14 cellular contexts compared by ENCODE assay signal in the genomic region with DNA sequence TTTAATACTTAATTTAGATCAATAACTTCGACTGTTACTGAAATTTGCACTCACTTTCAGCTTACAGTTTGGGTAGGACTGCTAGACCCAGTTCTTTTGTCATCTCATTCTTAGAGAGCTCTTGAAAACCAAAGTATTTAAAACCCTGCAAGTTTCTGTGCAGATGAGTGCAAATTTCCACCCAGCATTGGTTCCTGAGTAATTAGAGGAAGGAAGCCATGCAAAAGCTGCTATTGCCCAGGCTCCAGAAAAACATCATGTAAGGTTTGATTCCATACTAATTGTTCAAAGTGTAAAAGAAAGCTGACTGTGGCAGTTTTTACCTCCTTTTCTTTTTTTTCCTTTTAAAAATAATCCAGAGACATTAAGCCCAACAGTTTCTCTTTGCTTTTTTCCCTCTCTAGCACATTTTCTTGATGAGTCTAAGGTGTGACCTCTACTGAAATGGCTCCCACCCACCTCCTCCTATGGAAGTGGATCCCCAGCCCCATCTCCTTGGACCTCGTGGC. TPM values are rescaled to one million over a fixed set of nuclear protein-coding genes. Genes with fewer than 3 reads are reported as not detected.
A peak's percentile ranks its signal among the peaks of the same experiment; 100 is the strongest.
DNase-seq lines count a peak whose midpoint lies in the region; ATAC-seq and TF ChIP-seq lines count a peak whose summit lies in the region.
"Had no signal": no experiment of that assay in that cellular context is flagged by ENCODE, and none has a peak within 500 bp of the region (broad histone marks: within the 10 kb centered on the region; RNA-seq: fewer than 3 reads in every experiment).

No MANE protein-coding gene starts in this region.

- intact Hi-C loops in Right ventricle myocardium superior (cut with DNase I) (no loop called here), colonic mucosa (cut with DNase I) (no loop called here), uterus (cut with DNase I; ENCODE audit: low total_unique reads) (no loop called here)

- H3K9me3 ChIP-seq in right atrium auricular region (no peaks in the 10 kb centered on the region), colonic mucosa (no peaks in the 10 kb centered on the region), neutrophil (no peaks in the 10 kb centered on the region), uterus (no peaks in the 10 kb centered on the region)

- H3K27me3 ChIP-seq in right atrium auricular region (no peaks in the 10 kb centered on the region), colonic mucosa (no peaks in the 10 kb centered on the region), neutrophil (no peaks in the 10 kb centered on the region), uterus (no peaks in the 10 kb centered on the region)

- H3K4me1 Mint-ChIP-seq in WTC11: peaks cover 59% of the 10 kb centered on the region

- ATAC-seq in Right ventricle myocardium superior (ENCODE audit: poor library complexity) (no peak), HG03139 (IDR thresholded peaks at IDR 0.05; ENCODE audit: unreplicated experiment) (no peak), WTC11 (no peak)

- POLR2A ChIA-PET in WTC11 (lab: Charles Lee): no interaction called here

- H3K4me1 ChIP-seq in right atrium auricular region (peaks cover 0 to 91% of the 10 kb centered on the region in 2 donors), colonic mucosa (peaks cover 21% of the 10 kb centered on the region), neutrophil (ENCODE audit: control insufficient read depth in 1 of 2, insufficient read depth in 1 of 2, low read depth in 1 of 2, low read length in 1 of 2) (peaks cover 28 to 29% of the 10 kb centered on the region in 2 experiments), uterus (peaks cover 0 to 4% of the 10 kb centered on the region in 2 donors)

- peaks cover 66% of the 10 kb centered on the region for H3K36me3 ChIP-seq in right atrium auricular region
- H3K36me3 ChIP-seq in colonic mucosa: no peaks in the 10 kb centered on the region
- peaks cover 92% of the 10 kb centered on the region for H3K36me3 ChIP-seq in neutrophil
- no peaks in the 10 kb centered on the region for H3K36me3 ChIP-seq in uterus

- H3K27ac ChIP-seq in right atrium auricular region (peak overlapping the region; percentile 93 to 95), colonic mucosa (peak overlapping the region; percentile 84), neutrophil (peak overlapping the region; percentile 81), uterus (peak overlapping the region; percentile 29 to 71)

- CTCF ChIA-PET in WTC11 (lab: Charles Lee): interaction anchor here (0.6 to 3.5 kb wide), 3 partner anchors 11 to 61 kb away, joined by 3 to 16 read pairs (median 4); no protein-coding TSS in a partner anchor

- DNase-seq in right atrium auricular region (ENCODE audit: low spot score) (no peak), Right ventricle myocardium superior (no peak), colonic mucosa (no peak), uterus (no peak), GM03348 (ENCODE audit: low spot score) (no peak), WTC11 (ENCODE audit: low spot score) (no peak)
- DNase-seq: activated naive CD4-positive, alpha-beta T cell; DND-41; NCI-H226; nephron progenitor cell; stimulated activated CD4-positive, alpha-beta T cell treated with anti-CD3 and anti-CD28 coated beads, Interleukin-12 subunit alpha, Interleukin-12 subunit beta, amount 100 ng/mL, for 4 hours; T-helper 2 cell had no signal

- no peak for TF ChIP-seq POLR2A in uterus (IDR thresholded peaks at IDR 0.05)

- peaks cover 12% of the 10 kb centered on the region for H3K36me3 Mint-ChIP-seq in WTC11

- H3K4me3 Mint-ChIP-seq in WTC11: no peak overlapping the region
- H3K4me3 Mint-ChIP-seq: nephron progenitor cell had no signal

- H3K27me3 Mint-ChIP-seq in WTC11 (ENCODE audit: low read depth): no peaks in the 10 kb centered on the region; the same call in 1 of the 2 replicates

- peak overlapping the region in 1 of 2 donors; percentile 23 for H3K9ac ChIP-seq in colonic mucosa (ENCODE audit: low read depth in 2 of 2, low read length in 2 of 2)

- no peak overlapping the region for H3K4me3 ChIP-seq in right atrium auricular region
- no peak overlapping the region for H3K4me3 ChIP-seq in colonic mucosa
- no peak overlapping the region for H3K4me3 ChIP-seq in neutrophil (ENCODE audit: low read depth in 1 of 2, low read length in 1 of 2)
- H3K4me3 ChIP-seq in uterus: no peak overlapping the region

- no peaks in the 10 kb centered on the region for H3K9me3 Mint-ChIP-seq in WTC11
- H3K9me3 Mint-ChIP-seq: nephron progenitor cell had no signal

- TF ChIP-seq CTCF in right atrium auricular region (IDR thresholded peaks at IDR 0.05) (no peak), colonic mucosa (IDR thresholded peaks at IDR 0.05) (no peak), neutrophil (IDR thresholded peaks at IDR 0.05) (no peak), uterus (IDR thresholded peaks at IDR 0.05) (no peak), WTC11 (IDR thresholded peaks at IDR 0.05) (no peak)

- no peak overlapping the region for H3K27ac Mint-ChIP-seq in WTC11

TF ChIP-seq in WTC11, 78 proteins besides CTCF, POLR2A, EP300 and RAD21:
- TF ChIP-seq, protein P1, sequence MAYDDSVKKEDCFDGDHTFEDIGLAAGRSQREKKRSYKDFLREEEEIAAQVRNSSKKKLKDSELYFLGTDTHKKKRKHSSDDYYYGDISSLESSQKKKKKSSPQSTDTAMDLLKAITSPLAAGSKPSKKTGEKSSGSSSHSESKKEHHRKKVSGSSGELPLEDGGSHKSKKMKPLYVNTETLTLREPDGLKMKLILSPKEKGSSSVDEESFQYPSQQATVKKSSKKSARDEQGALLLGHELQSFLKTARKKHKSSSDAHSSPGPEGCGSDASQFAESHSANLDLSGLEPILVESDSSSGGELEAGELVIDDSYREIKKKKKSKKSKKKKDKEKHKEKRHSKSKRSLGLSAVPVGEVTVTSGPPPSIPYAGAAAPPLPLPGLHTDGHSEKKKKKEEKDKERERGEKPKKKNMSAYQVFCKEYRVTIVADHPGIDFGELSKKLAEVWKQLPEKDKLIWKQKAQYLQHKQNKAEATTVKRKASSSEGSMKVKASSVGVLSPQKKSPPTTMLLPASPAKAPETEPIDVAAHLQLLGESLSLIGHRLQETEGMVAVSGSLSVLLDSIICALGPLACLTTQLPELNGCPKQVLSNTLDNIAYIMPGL (CRISPR knock-in tag; IDR thresholded peaks at IDR 0.05): no peak
- TF ChIP-seq FOXP1 (CRISPR knock-in tag; IDR thresholded peaks at IDR 0.05; ENCODE audit: borderline replicate concordance): no peak
- TF ChIP-seq, protein P2, sequence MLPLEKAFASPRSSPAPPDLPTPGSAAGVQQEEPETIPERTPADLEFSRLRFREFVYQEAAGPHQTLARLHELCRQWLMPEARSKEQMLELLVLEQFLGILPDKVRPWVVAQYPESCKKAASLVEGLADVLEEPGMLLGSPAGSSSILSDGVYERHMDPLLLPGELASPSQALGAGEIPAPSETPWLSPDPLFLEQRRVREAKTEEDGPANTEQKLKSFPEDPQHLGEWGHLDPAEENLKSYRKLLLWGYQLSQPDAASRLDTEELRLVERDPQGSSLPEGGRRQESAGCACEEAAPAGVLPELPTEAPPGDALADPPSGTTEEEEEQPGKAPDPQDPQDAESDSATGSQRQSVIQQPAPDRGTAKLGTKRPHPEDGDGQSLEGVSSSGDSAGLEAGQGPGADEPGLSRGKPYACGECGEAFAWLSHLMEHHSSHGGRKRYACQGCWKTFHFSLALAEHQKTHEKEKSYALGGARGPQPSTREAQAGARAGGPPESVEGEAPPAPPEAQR (CRISPR knock-in tag; IDR thresholded peaks at IDR 0.05): no peak
- no peak for TF ChIP-seq PRRX2 (CRISPR knock-in tag; IDR thresholded peaks at IDR 0.05)
- TF ChIP-seq ATF1 (CRISPR knock-in tag; IDR thresholded peaks at IDR 0.05): no peak
- no peak for TF ChIP-seq FOXK1 (CRISPR knock-in tag; IDR thresholded peaks at IDR 0.05)
- no peak for TF ChIP-seq GTF2I (CRISPR knock-in tag; conservative IDR thresholded peaks at IDR 0.05)
- no peak for TF ChIP-seq ELF4 (CRISPR knock-in tag; IDR thresholded peaks at IDR 0.05; ENCODE audit: low read depth)
- TF ChIP-seq, protein P3, sequence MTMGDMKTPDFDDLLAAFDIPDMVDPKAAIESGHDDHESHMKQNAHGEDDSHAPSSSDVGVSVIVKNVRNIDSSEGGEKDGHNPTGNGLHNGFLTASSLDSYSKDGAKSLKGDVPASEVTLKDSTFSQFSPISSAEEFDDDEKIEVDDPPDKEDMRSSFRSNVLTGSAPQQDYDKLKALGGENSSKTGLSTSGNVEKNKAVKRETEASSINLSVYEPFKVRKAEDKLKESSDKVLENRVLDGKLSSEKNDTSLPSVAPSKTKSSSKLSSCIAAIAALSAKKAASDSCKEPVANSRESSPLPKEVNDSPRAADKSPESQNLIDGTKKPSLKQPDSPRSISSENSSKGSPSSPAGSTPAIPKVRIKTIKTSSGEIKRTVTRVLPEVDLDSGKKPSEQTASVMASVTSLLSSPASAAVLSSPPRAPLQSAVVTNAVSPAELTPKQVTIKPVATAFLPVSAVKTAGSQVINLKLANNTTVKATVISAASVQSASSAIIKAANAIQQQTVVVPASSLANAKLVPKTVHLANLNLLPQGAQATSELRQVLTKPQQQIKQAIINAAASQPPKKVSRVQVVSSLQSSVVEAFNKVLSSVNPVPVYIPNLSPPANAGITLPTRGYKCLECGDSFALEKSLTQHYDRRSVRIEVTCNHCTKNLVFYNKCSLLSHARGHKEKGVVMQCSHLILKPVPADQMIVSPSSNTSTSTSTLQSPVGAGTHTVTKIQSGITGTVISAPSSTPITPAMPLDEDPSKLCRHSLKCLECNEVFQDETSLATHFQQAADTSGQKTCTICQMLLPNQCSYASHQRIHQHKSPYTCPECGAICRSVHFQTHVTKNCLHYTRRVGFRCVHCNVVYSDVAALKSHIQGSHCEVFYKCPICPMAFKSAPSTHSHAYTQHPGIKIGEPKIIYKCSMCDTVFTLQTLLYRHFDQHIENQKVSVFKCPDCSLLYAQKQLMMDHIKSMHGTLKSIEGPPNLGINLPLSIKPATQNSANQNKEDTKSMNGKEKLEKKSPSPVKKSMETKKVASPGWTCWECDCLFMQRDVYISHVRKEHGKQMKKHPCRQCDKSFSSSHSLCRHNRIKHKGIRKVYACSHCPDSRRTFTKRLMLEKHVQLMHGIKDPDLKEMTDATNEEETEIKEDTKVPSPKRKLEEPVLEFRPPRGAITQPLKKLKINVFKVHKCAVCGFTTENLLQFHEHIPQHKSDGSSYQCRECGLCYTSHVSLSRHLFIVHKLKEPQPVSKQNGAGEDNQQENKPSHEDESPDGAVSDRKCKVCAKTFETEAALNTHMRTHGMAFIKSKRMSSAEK (CRISPR knock-in tag; IDR thresholded peaks at IDR 0.05; ENCODE audit: borderline replicate concordance): no peak

RNA-seq across cellular contexts. Expression of a gene that starts 30.3 kb away (rescaled TPM):
- total RNA-seq in right atrium auricular region: 100 to 1,000 TPM; 115 to 118 TPM
- 59.4 TPM for total RNA-seq in Right ventricle myocardium superior
- total RNA-seq in colonic mucosa: 10 to 100 TPM; 71.5 to 86.7 TPM
- 100 to 1,000 TPM in 1 of 4 donors, 10 to 100 TPM in 3; 27.4 to 117 (median 54.2) TPM for total RNA-seq in uterus
- 26.2 to 29.7 TPM (median 29.5 TPM) in 3 replicates for total RNA-seq in WTC11 (2021)
